In genomic region chrX:24464836-24465523, GRCh38 we compare ENCODE assay signal across 8 cellular contexts. TPM values are rescaled to one million over a fixed set of nuclear protein-coding genes. Genes with fewer than 3 reads are reported as not detected.
DNase-seq lines count a peak whose midpoint lies in the region; ATAC-seq and TF ChIP-seq lines count a peak whose summit lies in the region.

TSS of gene PDK3 (plus strand) at chrX:24465286. CDS start at chrX:24465456, 170 bp downstream.

- ATAC-seq in HG03432 (IDR thresholded peaks at IDR 0.05; ENCODE audit: unreplicated experiment) = peak; percentile 98

- DNase-seq in AML-193 (lab: John Stamatoyannopoulos, UW) (peak; percentile 63 to 64), NCI-H460 (ENCODE audit: extremely low read depth, low read depth) (peak; percentile 76), cerebellum (ENCODE audit: low spot score) (peak; percentile 84), kidney tubule cell (ENCODE audit: low spot score) (peak; percentile 89)
- peak; percentile 78 for DNase-seq in activated CD4-positive, alpha-beta T cell treated with anti-CD3 and anti-CD28 coated beads for 1 hour
- peak; percentile 56 to 60 for DNase-seq in stimulated activated CD4-positive, alpha-beta T cell treated with anti-CD3 and anti-CD28 coated beads, Interleukin-1b, Interleukin-23, amount 100 ng/mL, for 1 hour (ENCODE audit: low read depth in 2 of 2)

- peak; percentile 68 for TF ChIP-seq POLR2A in GM19193 (IDR thresholded peaks at IDR 0.05; ENCODE audit: extremely low read depth, insufficient read depth, insufficient read length)

RNA-seq across cellular contexts. Expression of gene PDK3, which starts in this region (rescaled TPM):
- 9.5 and 10.9 TPM in 2 replicates for total RNA-seq in NCI-H460 (2014; rRNA removed; shearing (Covaris generic))
- polyA plus RNA-seq in NCI-H460 (2014; cell fraction: nucleus; rRNA removed) = 3.4 and 3.7 TPM in 2 replicates
- 12.9 TPM for total RNA-seq in cerebellum

Comparison
In these comparisons a context has a peak if more than half of its experiments do, and no peak if none do; other contexts are left out.
1. Peak in every context shown above with its lines: DNase-seq and ATAC-seq.